26 cellular contexts compared by ENCODE assay signal in the genomic region with DNA sequence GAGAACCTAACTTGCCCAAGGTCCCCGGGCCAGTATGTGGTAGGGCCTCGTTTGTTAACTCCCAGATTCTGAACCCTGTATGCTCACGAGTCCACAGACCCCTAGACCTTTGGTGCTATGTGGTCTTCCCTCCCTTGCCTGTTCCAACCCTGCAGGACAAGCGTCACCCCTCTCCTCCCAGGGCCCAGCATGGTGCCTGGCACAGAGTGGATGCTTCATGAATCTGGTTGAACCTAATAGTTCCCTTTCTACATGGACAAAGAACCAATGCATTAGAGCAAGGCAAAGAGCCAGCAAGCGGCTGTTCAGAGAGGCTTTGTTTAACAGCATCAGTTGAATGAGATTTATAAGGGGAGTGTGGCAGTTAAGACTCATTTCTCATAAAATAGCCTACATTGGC. TPM values are rescaled to one million over a fixed set of nuclear protein-coding genes. Genes with fewer than 3 reads are reported as not detected.
DNase-seq lines count a peak whose midpoint lies in the region; TF ChIP-seq lines count a peak whose summit lies in the region.
"Had no signal": no experiment of that assay in that cellular context is flagged by ENCODE, and none has a peak within 500 bp of the region (broad histone marks: within the 10 kb centered on the region; RNA-seq: fewer than 3 reads in every experiment).

No MANE protein-coding gene starts in this region.

- H3K4me3 Mint-ChIP-seq in T-helper 2 cell treated with Interferon-gamma antibody and Interleukin-4, amounts not matched to agents 5 μg/mL and 100 μg/mL, for 36 hours = no peak overlapping the region
- H3K4me3 Mint-ChIP-seq: activated naive CD4-positive, alpha-beta T cell treated with anti-CD3 and anti-CD28 coated beads for 36 hours; naive B cell had no signal

- no peak overlapping the region for H3K27ac Mint-ChIP-seq in T-helper 2 cell treated with Interferon-gamma antibody and Interleukin-4, amounts not matched to agents 5 μg/mL and 100 μg/mL, for 36 hours
- H3K27ac Mint-ChIP-seq: activated naive CD4-positive, alpha-beta T cell treated with anti-CD3 and anti-CD28 coated beads for 36 hours; naive B cell had no signal

- DNase-seq in NCI-H345 treated with DMSO at 0.1 percent for 48 hours (lab: John Stamatoyannopoulos, UW; ENCODE audit: unreplicated experiment) (peak; percentile 9), dorsolateral prefrontal cortex (peak in 9 of 10 donors; percentile 55 to 95 (median 88)), middle frontal gyrus (ENCODE audit: extremely low spot score, low spot score) (peak; percentile 69), superior temporal gyrus (ENCODE audit: extremely low spot score) (peak; percentile 98), SIG-M5 treated with dmso at 0.1 percent for 504 hours (lab: John Stamatoyannopoulos, UW; ENCODE audit: unreplicated experiment) (no peak)
- DNase-seq in T-helper 2 cell treated with Interferon-gamma antibody and Interleukin-4, amounts not matched to agents 5 μg/mL and 100 μg/mL, for 36 hours (ENCODE audit: low spot score) = no peak
- no peak for DNase-seq in stimulated activated CD4-positive, alpha-beta T cell treated with anti-CD3 and anti-CD28 coated beads, Interleukin-4, amount 100 ng/mL, for 4 hours
- DNase-seq: activated CD4-positive, alpha-beta T cell treated with anti-CD3 and anti-CD28 coated beads, Interleukin-2, amount 50 U/mL, for 48 hours; activated naive CD4-positive, alpha-beta T cell treated with anti-CD3 and anti-CD28 coated beads for 36 hours; GOT3; left lung; mesendoderm; naive B cell; NCI-H2171 treated with DMSO at 0.1 percent for 48 hours; NCI-H526; SIG-M5; stimulated activated naive CD4-positive, alpha-beta T cell had no signal

- H3K27me3 Mint-ChIP-seq in T-helper 2 cell treated with Interferon-gamma antibody and Interleukin-4, amounts not matched to agents 5 μg/mL and 100 μg/mL, for 36 hours (ENCODE audit: low read depth) = no peaks in the 10 kb centered on the region

- H3K4me1 Mint-ChIP-seq in T-helper 2 cell treated with Interferon-gamma antibody and Interleukin-4, amounts not matched to agents 5 μg/mL and 100 μg/mL, for 36 hours (ENCODE audit: low read depth) = no peaks in the 10 kb centered on the region
- H3K4me1 Mint-ChIP-seq: naive B cell had no signal

- H3K36me3 Mint-ChIP-seq in T-helper 2 cell treated with Interferon-gamma antibody and Interleukin-4, amounts not matched to agents 5 μg/mL and 100 μg/mL, for 36 hours (ENCODE audit: low read depth) = no peaks in the 10 kb centered on the region
- H3K36me3 Mint-ChIP-seq: naive B cell had no signal

- peak in 2 of 56 donors; percentile 9 to 15 for TF ChIP-seq CTCF in dorsolateral prefrontal cortex (IDR thresholded peaks at IDR 0.05 in 54 of 56, conservative IDR thresholded peaks at IDR 0.05 in 2 of 56; ENCODE audit: low read depth in 1 of 56, partially characterized antibody in 56 of 56)

- H3K9me3 Mint-ChIP-seq in T-helper 2 cell treated with Interferon-gamma antibody and Interleukin-4, amounts not matched to agents 5 μg/mL and 100 μg/mL, for 36 hours = no peaks in the 10 kb centered on the region
- H3K9me3 Mint-ChIP-seq: activated naive CD4-positive, alpha-beta T cell treated with anti-CD3 and anti-CD28 coated beads for 36 hours; naive B cell had no signal

- no peaks in the 10 kb centered on the region for H3K27me3 ChIP-seq in dorsolateral prefrontal cortex
- H3K27me3 ChIP-seq: left lung, Peyer's patch, sigmoid colon had no signal

- intact Hi-C loops in dorsolateral prefrontal cortex (cut with DNase I) = no loop called here

- H3K27ac ChIP-seq in dorsolateral prefrontal cortex = peak overlapping the region; percentile 91 to 100 (median 99)
- H3K27ac ChIP-seq: coronary artery, left lung, parathyroid adenoma, Peyer's patch, sigmoid colon, thoracic aorta had no signal

- peak overlapping the region in 1 of 59 donors; percentile 30 for H3K4me3 ChIP-seq in dorsolateral prefrontal cortex
- H3K4me3 ChIP-seq: coronary artery, GM12878, left lung, Peyer's patch, sigmoid colon, thoracic aorta had no signal

RNA-seq across cellular contexts. Expression of a gene that starts 15.0 kb away (rescaled TPM):
- 1 to 10 TPM in 70 of 120 experiments, under 1 TPM in 49, not detected in 1; 0.12 to 6.7 (median 1.2) TPM for total RNA-seq in dorsolateral prefrontal cortex
- total RNA-seq: activated naive CD4-positive, alpha-beta T cell treated with anti-CD3 and anti-CD28 coated beads for 36 hours; bronchial epithelial cell; Daoy; fibroblast of villous mesenchyme; Peyer's patch; sigmoid colon had no signal

Comparison
In these comparisons a context has a peak if more than half of its experiments do, and no peak if none do; other contexts are left out.
1. DNase-seq: peak in NCI-H345 treated with DMSO at 0.1 percent for 48 hours (single experiment), dorsolateral prefrontal cortex (9 of 10), middle frontal gyrus (single experiment) and superior temporal gyrus (single experiment); none in T-helper 2 cell treated with Interferon-gamma antibody and Interleukin-4, amounts not matched to agents 5 μg/mL and 100 μg/mL, for 36 hours (single experiment), SIG-M5 treated with dmso at 0.1 percent for 504 hours (single experiment) and stimulated activated CD4-positive, alpha-beta T cell treated with anti-CD3 and anti-CD28 coated beads, Interleukin-4, amount 100 ng/mL, for 4 hours (0 of 2).